In the genomic region with DNA sequence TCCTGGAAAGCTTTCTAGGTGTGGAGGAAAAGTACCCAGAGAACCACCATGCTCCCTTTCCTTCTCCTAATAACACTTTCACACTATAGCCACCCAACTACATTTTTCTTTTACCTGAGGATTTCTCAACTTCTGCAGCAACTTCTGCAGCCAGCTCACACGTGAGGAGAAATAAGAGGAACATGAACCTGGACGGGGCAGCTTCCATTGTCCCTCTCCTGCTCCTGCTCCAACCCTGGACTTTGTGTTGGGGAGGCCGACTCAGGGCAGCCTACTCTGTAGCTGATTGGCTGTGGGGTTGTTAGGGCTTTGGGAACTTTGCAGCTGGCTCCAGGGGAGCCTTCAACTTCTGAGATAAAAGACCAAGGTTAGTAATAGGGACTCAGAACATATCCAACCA, we compare ENCODE assay signal across 16 cellular contexts. TPM values are rescaled to one million over a fixed set of nuclear protein-coding genes. Genes with fewer than 3 reads are reported as not detected.
DNase-seq lines count a peak whose midpoint lies in the region; ATAC-seq, FAIRE-seq and TF ChIP-seq lines count a peak whose summit lies in the region.
"Had no signal": no experiment of that assay in that cellular context is flagged by ENCODE, and none has a peak within 500 bp of the region (broad histone marks: within the 10 kb centered on the region; RNA-seq: fewer than 3 reads in every experiment).

A gene (minus strand): TSS at position 237 of the 400 bp plus-strand sequence. CDS start 29 bp downstream, at position 208.

- H3F3A ChIP-seq in OCI-LY1 (ENCODE audit: insufficient read depth, low read length) (peaks cover 8% of the 10 kb centered on the region; the same call in 1 of the 2 replicates), neural cell (ENCODE audit: insufficient read depth, low read length, poor library complexity, severe bottlenecking) (no peaks in the 10 kb centered on the region)

- peaks cover 50 to 87% of the 10 kb centered on the region in 2 donors for H3K36me3 Mint-ChIP-seq in CD4-positive, alpha-beta memory T cell
- peaks cover 10% of the 10 kb centered on the region for H3K36me3 Mint-ChIP-seq in astrocyte (ENCODE audit: low read depth, unreplicated experiment)

- intact Hi-C loops in CD4-positive, alpha-beta memory T cell (cut with micrococcal nuclease) = loop anchor here (5.0 to 10.0 kb wide), 2 partner anchors 214 to 284 kb away; a partner anchor contains a TSS

- no peaks in the 10 kb centered on the region for H3K27me3 Mint-ChIP-seq in CD4-positive, alpha-beta memory T cell
- H3K27me3 Mint-ChIP-seq in astrocyte (ENCODE audit: low read depth, unreplicated experiment) = no peaks in the 10 kb centered on the region

- in situ Hi-C loops in GM13976 (cut with MboI; ENCODE audit: low sequenced_read_pairs, unreplicated experiment) = no loop called here

- no peaks in the 10 kb centered on the region for H3K9me3 ChIP-seq in CD4-positive, alpha-beta memory T cell (ENCODE audit: control insufficient read depth in 1 of 2, low read length in 2 of 2)
- no peaks in the 10 kb centered on the region for H3K9me3 ChIP-seq in OCI-LY1 (ENCODE audit: low read length)
- H3K9me3 ChIP-seq in astrocyte (ENCODE audit: insufficient read depth, low read depth, low read length) = no peaks in the 10 kb centered on the region
- no peaks in the 10 kb centered on the region for H3K9me3 ChIP-seq in neural cell (ENCODE audit: low read length)

- peak within 1 kb of the TSS in 4 of 8 donors; percentile 7 to 57 (median 34) for H3K4me3 Mint-ChIP-seq in CD4-positive, alpha-beta memory T cell
- H3K4me3 Mint-ChIP-seq in astrocyte (ENCODE audit: unreplicated experiment) = no peak within 1 kb of the TSS

- H3K27me3 ChIP-seq in CD4-positive, alpha-beta memory T cell (ENCODE audit: insufficient read depth, low read length) = no peaks in the 10 kb centered on the region
- H3K27me3 ChIP-seq in OCI-LY1 (ENCODE audit: insufficient read depth, low read length) (no peaks in the 10 kb centered on the region), astrocyte (ENCODE audit: insufficient read depth, low read length) (no peaks in the 10 kb centered on the region), neural cell (ENCODE audit: insufficient read depth, low read depth, low read length) (no peaks in the 10 kb centered on the region)

- FAIRE-seq in astrocyte (lab: Jason Lieb, UNC) = no peak
- FAIRE-seq: endometrium, urothelium cell line had no signal

- DNase-seq in CD4-positive, alpha-beta memory T cell = no peak
- DNase-seq in astrocyte (ENCODE audit: low read depth) = no peak
- no peak for DNase-seq in GM13976 (ENCODE audit: low spot score)
- no peak for DNase-seq in HK-2 (ENCODE audit: unreplicated experiment)
- DNase-seq: activated CD4-positive, alpha-beta T cell treated with anti-CD3 and anti-CD28 coated beads, Interleukin-2, amount 50 U/mL, for 4 hours; central memory CD4-positive, alpha-beta T cell; foreskin fibroblast; stimulated activated CD4-positive, alpha-beta T cell treated with anti-CD3 and anti-CD28 coated beads, Interleukin-4, amount 100 ng/mL, for 24 hours; T-helper 9 cell had no signal

- no peak within 1 kb of the TSS for H3K4me3 ChIP-seq in CD4-positive, alpha-beta memory T cell (ENCODE audit: low read length in 2 of 2)
- no peak within 1 kb of the TSS for H3K4me3 ChIP-seq in OCI-LY1 (ENCODE audit: low read depth, low read length, poor library complexity, severe bottlenecking)
- H3K4me3 ChIP-seq in astrocyte (ENCODE audit: insufficient read depth, low read depth, low read length) = no peak within 1 kb of the TSS
- no peak within 1 kb of the TSS for H3K4me3 ChIP-seq in neural cell (ENCODE audit: low read length)

- H3K9ac ChIP-seq in OCI-LY1 (ENCODE audit: low read length) (no peak within 1 kb of the TSS), astrocyte (ENCODE audit: low read length) (no peak within 1 kb of the TSS), neural cell (ENCODE audit: low read length) (no peak within 1 kb of the TSS)

- H4K20me1 ChIP-seq in OCI-LY1 (ENCODE audit: insufficient read depth, low read length) (no peaks in the 10 kb centered on the region), astrocyte (ENCODE audit: insufficient read depth, low read length) (no peaks in the 10 kb centered on the region), neural cell (ENCODE audit: insufficient read depth) (no peaks in the 10 kb centered on the region)

- H3K9me2 ChIP-seq in OCI-LY1 (ENCODE audit: low read depth, low read length) = no peaks in the 10 kb centered on the region
- H3K9me2 ChIP-seq in neural cell (ENCODE audit: insufficient read depth, low read length) = no peaks in the 10 kb centered on the region

- no peak within 1 kb of the TSS for H3K27ac ChIP-seq in CD4-positive, alpha-beta memory T cell (ENCODE audit: low read depth, low read length)
- H3K27ac ChIP-seq in OCI-LY1 (ENCODE audit: low read depth, low read length, poor library complexity, severe bottlenecking) (peak within 1 kb of the TSS; percentile 33), astrocyte (ENCODE audit: low read depth, low read length) (no peak within 1 kb of the TSS), neural cell (ENCODE audit: low read length) (peak within 1 kb of the TSS; percentile 39)

- TF ChIP-seq RAD21 in neural cell (conservative IDR thresholded peaks at IDR 0.05) = no peak

- peak within 1 kb of the TSS; percentile 65 to 87 (median 82) for H3K27ac Mint-ChIP-seq in CD4-positive, alpha-beta memory T cell
- H3K27ac Mint-ChIP-seq in astrocyte (ENCODE audit: unreplicated experiment) = peak within 1 kb of the TSS; percentile 71

- no peak within 1 kb of the TSS for H3K4me2 ChIP-seq in OCI-LY1 (ENCODE audit: low read length)
- no peak within 1 kb of the TSS for H3K4me2 ChIP-seq in astrocyte (ENCODE audit: low read length)
- no peak within 1 kb of the TSS for H3K4me2 ChIP-seq in neural cell (ENCODE audit: low read length)

- peaks cover 21% of the 10 kb centered on the region for H3K36me3 ChIP-seq in CD4-positive, alpha-beta memory T cell (ENCODE audit: insufficient read depth, low read length)
- H3K36me3 ChIP-seq in OCI-LY1 (ENCODE audit: insufficient read depth, low read length) = peaks cover 35% of the 10 kb centered on the region
- no peaks in the 10 kb centered on the region for H3K36me3 ChIP-seq in astrocyte (ENCODE audit: insufficient read depth, low read length)
- H3K36me3 ChIP-seq in neural cell (ENCODE audit: insufficient read depth, low read length) = no peaks in the 10 kb centered on the region

- no peak for ATAC-seq in GM19328 (IDR thresholded peaks at IDR 0.05; ENCODE audit: unreplicated experiment)

- H3K4me1 Mint-ChIP-seq in CD4-positive, alpha-beta memory T cell = peaks cover 33 to 61% (median 48%) of the 10 kb centered on the region in 4 donors
- H3K4me1 Mint-ChIP-seq in astrocyte (ENCODE audit: low read depth, unreplicated experiment) = peaks cover 6% of the 10 kb centered on the region

- no peak for TF ChIP-seq EP300 in neural cell (conservative IDR thresholded peaks at IDR 0.05; ENCODE audit: poor library complexity, severe bottlenecking)

- POLR2A ChIA-PET in CD4-positive, alpha-beta memory T cell (lab: Charles Lee; ENCODE audit: partially characterized antibody) = interaction anchor here (1.0 to 8.0 kb wide), 11 partner anchors 9 to 57 kb away, joined by 3 to 82 read pairs (median 6); a partner anchor contains a TSS

- no peaks in the 10 kb centered on the region for H3K79me2 ChIP-seq in OCI-LY1 (ENCODE audit: insufficient read depth, low read length)
- H3K79me2 ChIP-seq in astrocyte (ENCODE audit: insufficient read depth, low read length) = no peaks in the 10 kb centered on the region
- no peaks in the 10 kb centered on the region for H3K79me2 ChIP-seq in neural cell (replicated peaks; ENCODE audit: insufficient read depth, low read length)

- no peak within 1 kb of the TSS for H2AFZ ChIP-seq in OCI-LY1 (ENCODE audit: low read length)
- H2AFZ ChIP-seq in astrocyte (ENCODE audit: low read depth, low read length) = no peak within 1 kb of the TSS
- H2AFZ ChIP-seq in neural cell (ENCODE audit: low read depth, low read length) = no peak within 1 kb of the TSS

- peaks cover 0 to 8% (median 0%) of the 10 kb centered on the region in 8 donors for H3K9me3 Mint-ChIP-seq in CD4-positive, alpha-beta memory T cell
- H3K9me3 Mint-ChIP-seq in astrocyte (ENCODE audit: unreplicated experiment) = peaks cover 3% of the 10 kb centered on the region

- TF ChIP-seq CTCF in OCI-LY1 (IDR thresholded peaks at IDR 0.05; ENCODE audit: low read length) (no peak), astrocyte (IDR thresholded peaks at IDR 0.05; ENCODE audit: insufficient read depth, low read depth, low read length) (no peak), neural cell (IDR thresholded peaks at IDR 0.05; ENCODE audit: poor library complexity, severe bottlenecking) (no peak), GM13976 (IDR thresholded peaks at IDR 0.05; ENCODE audit: borderline replicate concordance, control extremely low read depth, extremely low read depth, insufficient read depth, missing control alignments) (no peak)

- H3K4me1 ChIP-seq in CD4-positive, alpha-beta memory T cell (ENCODE audit: insufficient read depth, low read length) = peaks cover 24% of the 10 kb centered on the region
- H3K4me1 ChIP-seq in OCI-LY1 (ENCODE audit: insufficient read depth, low read length, severe bottlenecking) (peaks cover 7% of the 10 kb centered on the region), astrocyte (ENCODE audit: insufficient read depth, low read length) (no peaks in the 10 kb centered on the region)

- CTCF ChIA-PET in CD4-positive, alpha-beta memory T cell (lab: Charles Lee; ENCODE audit: partially characterized antibody) = interaction anchor here (1.0 to 5.8 kb wide), 22 partner anchors 9 to 168 kb away, joined by 3 to 91 read pairs (median 8); a partner anchor contains a TSS

TF ChIP-seq in neural cell, 6 proteins besides CTCF, POLR2A, EP300 and RAD21 (continues in another document):
- TF ChIP-seq POLR2AphosphoS5 (IDR thresholded peaks at IDR 0.05) (no peak), EZH2 (IDR thresholded peaks at IDR 0.05; ENCODE audit: borderline replicate concordance, insufficient read depth, low read length, poor library complexity, severe bottlenecking) (no peak)

RNA-seq across cellular contexts. Expression of the gene that starts here (rescaled TPM):
- 10 to 100 TPM in 1 of 2 experiments, 1 to 10 TPM in 1; 9.3 to 11.5 TPM for total RNA-seq in CD4-positive, alpha-beta memory T cell
- polyA plus RNA-seq in CD4-positive, alpha-beta memory T cell = 1 to 10 TPM; 3.4 to 4.5 TPM
- 0.29 and 1.0 TPM in 2 replicates for total RNA-seq in astrocyte
- polyA plus RNA-seq in neural cell = not detected in 2 replicates
- not detected in 2 replicates for polyA minus RNA-seq in neural cell
- total RNA-seq: Daoy, lung microvascular endothelial cell had no signal

Comparison
In these comparisons a context has a peak if more than half of its experiments do, and no peak if none do; other contexts are left out.
1. H3K27ac ChIP-seq: peak in OCI-LY1 (single experiment) and neural cell (single experiment); none in CD4-positive, alpha-beta memory T cell (single experiment) and astrocyte (single experiment).